ENCODE assay signal across 25 cellular contexts in genomic region chrX:15549189-15550012, GRCh38. TPM values are rescaled to one million over a fixed set of nuclear protein-coding genes. Genes with fewer than 3 reads are reported as not detected.
"Had no signal": no experiment of that assay in that cellular context is flagged by ENCODE, and none has a peak within 500 bp of the region (broad histone marks: within the 10 kb centered on the region; RNA-seq: fewer than 3 reads in every experiment).

No MANE protein-coding gene starts in this region.

- H3K27me3 ChIP-seq: ascending aorta, neural progenitor cell, right lobe of liver, suprapubic skin, upper lobe of left lung had no signal

- DNase-seq: activated CD4-positive, alpha-beta T cell treated with anti-CD3 and anti-CD28 coated beads, Interleukin-2, amount 10 ng/mL, durations not matched to agents 7 days and 5 days; activated CD8-positive, alpha-beta memory T cell treated with anti-CD3 and anti-CD28 coated beads, Interleukin-2, amount 50 U/mL, for 48 hours; activated gamma-delta T cell; activated T-cell treated with anti-CD3 and anti-CD28 coated beads, Interleukin-2, amount 50 U/mL, for 72 hours; cerebellar nuclear complex; cortex of kidney; kidney; mucosa of descending colon; naive B cell; right lobe of liver; small intestine; stimulated activated CD4-positive, alpha-beta T cell treated with anti-CD3 and anti-CD28 coated beads, Interleukin-15, amount 100 ng/mL, for 24 hours; stimulated activated CD4-positive, alpha-beta T cell treated with anti-CD3 and anti-CD28 coated beads, Interleukin-2, amount 100 ng/mL, for 48 hours; stimulated activated naive CD8-positive, alpha-beta T cell treated with anti-CD3 and anti-CD28 coated beads, Interleukin-15, amount 100 ng/mL, for 72 hours; upper lobe of left lung had no signal

- H3K4me3 Mint-ChIP-seq: activated CD4-positive, alpha-beta T cell treated with anti-CD3 and anti-CD28 coated beads, Interleukin-2, amount 10 ng/mL, durations not matched to agents 7 days and 5 days; activated naive CD4-positive, alpha-beta T cell treated with anti-CD3 and anti-CD28 coated beads, Interleukin-2, amount 50 U/mL, for 24 hours; activated T-cell treated with anti-CD3 and anti-CD28 coated beads, Interleukin-2, amount 50 U/mL, for 72 hours; memory B cell; neural progenitor cell; stimulated activated naive CD8-positive, alpha-beta T cell treated with anti-CD3 and anti-CD28 coated beads, Interleukin-15, amount 100 ng/mL, for 72 hours; T-helper 2 cell treated with Interferon-gamma antibody and Interleukin-4, amounts not matched to agents 5 μg/mL and 100 μg/mL, for 36 hours had no signal

- H3K4me1 Mint-ChIP-seq: activated CD4-positive, alpha-beta T cell treated with anti-CD3 and anti-CD28 coated beads, Interleukin-2, amount 10 ng/mL, durations not matched to agents 7 days and 5 days; activated naive CD4-positive, alpha-beta T cell treated with anti-CD3 and anti-CD28 coated beads, Interleukin-2, amount 50 U/mL, for 24 hours; memory B cell; naive B cell; neural progenitor cell; stimulated activated naive CD8-positive, alpha-beta T cell treated with anti-CD3 and anti-CD28 coated beads, Interleukin-15, amount 100 ng/mL, for 72 hours had no signal

- H3K4me3 ChIP-seq: ascending aorta, breast epithelium, mucosa of descending colon, neural progenitor cell, right lobe of liver, suprapubic skin, upper lobe of left lung had no signal

- H3K27ac ChIP-seq: ascending aorta, breast epithelium, neural progenitor cell, right lobe of liver, suprapubic skin, upper lobe of left lung had no signal

- ATAC-seq: activated CD4-positive, CD25-positive, alpha-beta regulatory T cell treated with anti-CD3 and anti-CD28 coated beads, Interleukin-2, amount 50 U/mL, for 24 hours; activated T-cell treated with anti-CD3 and anti-CD28 coated beads, Interleukin-2, amount 50 U/mL, for 72 hours; left lobe of liver; mucosa of descending colon; stimulated activated naive CD8-positive, alpha-beta T cell treated with anti-CD3 and anti-CD28 coated beads, Interleukin-15, amount 100 ng/mL, for 72 hours had no signal

- H3K9me3 ChIP-seq: ascending aorta, mucosa of descending colon, right lobe of liver, suprapubic skin, upper lobe of left lung had no signal

- H3K4me1 ChIP-seq: ascending aorta, breast epithelium, neural progenitor cell, right lobe of liver, suprapubic skin, upper lobe of left lung had no signal

- H3K36me3 Mint-ChIP-seq: activated naive CD4-positive, alpha-beta T cell treated with anti-CD3 and anti-CD28 coated beads, Interleukin-2, amount 50 U/mL, for 24 hours; memory B cell; naive B cell; neural progenitor cell had no signal

- H3K9me3 Mint-ChIP-seq: activated CD4-positive, alpha-beta T cell treated with anti-CD3 and anti-CD28 coated beads, Interleukin-2, amount 10 ng/mL, durations not matched to agents 7 days and 5 days; activated naive CD4-positive, alpha-beta T cell treated with anti-CD3 and anti-CD28 coated beads, Interleukin-2, amount 50 U/mL, for 24 hours; activated T-cell treated with anti-CD3 and anti-CD28 coated beads, Interleukin-2, amount 50 U/mL, for 72 hours; memory B cell; neural progenitor cell; stimulated activated naive CD8-positive, alpha-beta T cell treated with anti-CD3 and anti-CD28 coated beads, Interleukin-15, amount 100 ng/mL, for 72 hours; T-helper 2 cell treated with Interferon-gamma antibody and Interleukin-4, amounts not matched to agents 5 μg/mL and 100 μg/mL, for 36 hours had no signal

- H3K36me3 ChIP-seq: ascending aorta, breast epithelium, neural progenitor cell, right lobe of liver, suprapubic skin, upper lobe of left lung had no signal

- H3K27me3 Mint-ChIP-seq: activated CD4-positive, alpha-beta T cell treated with anti-CD3 and anti-CD28 coated beads, Interleukin-2, amount 10 ng/mL, durations not matched to agents 7 days and 5 days; memory B cell; stimulated activated naive CD8-positive, alpha-beta T cell treated with anti-CD3 and anti-CD28 coated beads, Interleukin-15, amount 100 ng/mL, for 72 hours had no signal

RNA-seq across cellular contexts. Expression of gene BMX, which starts 48.8 kb away (rescaled TPM):
- total RNA-seq: activated CD4-positive, alpha-beta T cell treated with anti-CD3 and anti-CD28 coated beads, Interleukin-2, amount 10 ng/mL, durations not matched to agents 7 days and 5 days; activated T-cell treated with anti-CD3 and anti-CD28 coated beads, Interleukin-2, amount 50 U/mL, for 72 hours; osteocyte had no signal

RNA-seq across cellular contexts. Expression of gene ACE2, which starts 51.4 kb away (rescaled TPM):
- total RNA-seq: activated CD4-positive, alpha-beta T cell treated with anti-CD3 and anti-CD28 coated beads, Interleukin-2, amount 10 ng/mL, durations not matched to agents 7 days and 5 days; osteocyte had no signal
